In genomic region chr16:30942421-30942796, GRCh38 we compare ENCODE assay signal across 10 cellular contexts. TPM values are rescaled to one million over a fixed set of nuclear protein-coding genes. Genes with fewer than 3 reads are reported as not detected.
A peak's percentile ranks its signal among the peaks of the same experiment; 100 is the strongest.
DNase-seq lines count a peak whose midpoint lies in the region; ATAC-seq and TF ChIP-seq lines count a peak whose summit lies in the region.
"Had no signal": no experiment of that assay in that cellular context is flagged by ENCODE, and none has a peak within 500 bp of the region (broad histone marks: within the 10 kb centered on the region; RNA-seq: fewer than 3 reads in every experiment).

No MANE protein-coding gene starts in this region.

- no peaks in the 10 kb centered on the region for H3K9me3 ChIP-seq in HUES64 (ENCODE audit: insufficient read depth, low read depth, low read length)
- H3K9me3 ChIP-seq in adrenal gland (replicated peaks in 1 of 3) = no peaks in the 10 kb centered on the region
- no peaks in the 10 kb centered on the region for H3K9me3 ChIP-seq in right atrium auricular region
- H3K9me3 ChIP-seq: HAP-1, SJSA1 had no signal

- no peak for TF ChIP-seq CTCF in adrenal gland (IDR thresholded peaks at IDR 0.05)
- no peak for TF ChIP-seq CTCF in right atrium auricular region (IDR thresholded peaks at IDR 0.05)

- intact Hi-C loops in adrenal gland (cut with DNase I) = no loop called here

- H3K4ac ChIP-seq in mesendoderm (ENCODE audit: low read depth, low read length) = no peak overlapping the region

- no peak overlapping the region for H2BK15ac ChIP-seq in mesendoderm (replicated peaks; ENCODE audit: low read depth)

- H2AK5ac ChIP-seq in mesendoderm (ENCODE audit: low read length) = no peak overlapping the region

- WGBS in HUES64 = 71% methylated on average over 4 of the region's 4 CpGs
- 67 to 77% (median 71%) methylated on average over 1 to 4 of the region's 4 CpGs for WGBS in adrenal gland, 4 donors
- no CpG with 5 or more reads among the region's 4 CpGs for WGBS in mesendoderm (ENCODE audit: extremely low coverage, insufficient coverage, low lambda C conversion rate)

- H3K27me3 ChIP-seq in HUES64 (ENCODE audit: insufficient read depth, low read length) (no peaks in the 10 kb centered on the region), adrenal gland (no peaks in the 10 kb centered on the region), mesendoderm (ENCODE audit: insufficient read depth, low read length, poor library complexity) (no peaks in the 10 kb centered on the region), right atrium auricular region (no peaks in the 10 kb centered on the region)
- H3K27me3 ChIP-seq: SJSA1 had no signal

- H3K56ac ChIP-seq in mesendoderm (ENCODE audit: low read length) = peak overlapping the region; percentile 35

- H3K4me1 ChIP-seq in HUES64 (ENCODE audit: insufficient read depth, low read length) = peaks cover 7% of the 10 kb centered on the region; the same call in 1 of the 2 replicates
- H3K4me1 ChIP-seq in adrenal gland (replicated peaks in 1 of 2) = no peaks in the 10 kb centered on the region
- no peaks in the 10 kb centered on the region for H3K4me1 ChIP-seq in mesendoderm (ENCODE audit: control insufficient read depth, low read depth, low read length)
- peaks cover 0 to 9% of the 10 kb centered on the region in 2 donors for H3K4me1 ChIP-seq in right atrium auricular region
- H3K4me1 ChIP-seq: HAP-1, SJSA1 had no signal

- no peak overlapping the region for H4K8ac ChIP-seq in mesendoderm (ENCODE audit: low read depth, low read length)

- H3K27ac ChIP-seq in HUES64 (ENCODE audit: low read depth, low read length) (peak overlapping the region; percentile 68; the same call in 1 of the 2 replicates), adrenal gland (peak overlapping the region in 3 of 5 donors; percentile 13 to 69 (median 24)), mesendoderm (ENCODE audit: low read depth, low read length) (no peak overlapping the region), right atrium auricular region (no peak overlapping the region)
- H3K27ac ChIP-seq: SJSA1 had no signal

- no peak overlapping the region for H4K5ac ChIP-seq in mesendoderm (ENCODE audit: low read length)

- H3K4me2 ChIP-seq in mesendoderm (ENCODE audit: low read length) = no peak overlapping the region

- no peak overlapping the region for H3K23ac ChIP-seq in mesendoderm (ENCODE audit: low read length)

- DNase-seq in DMS53 (lab: John Stamatoyannopoulos, UW) (peak; percentile 82), adrenal gland (no peak), mesendoderm (no peak), NCI-H1436 (lab: John Stamatoyannopoulos, UW) (no peak), right atrium auricular region (ENCODE audit: low spot score) (no peak)

- H3K9ac ChIP-seq in HUES64 (ENCODE audit: low read depth, low read length) (no peak overlapping the region), mesendoderm (ENCODE audit: low read length) (no peak overlapping the region)

- peaks cover 2% of the 10 kb centered on the region for H3K79me1 ChIP-seq in mesendoderm (ENCODE audit: low read length)

- no peak for TF ChIP-seq POLR2A in adrenal gland (IDR thresholded peaks at IDR 0.05)

- H3K4me3 ChIP-seq in HUES64 (ENCODE audit: low read length) = no peak overlapping the region
- H3K4me3 ChIP-seq in adrenal gland = no peak overlapping the region
- no peak overlapping the region for H3K4me3 ChIP-seq in mesendoderm (ENCODE audit: low read length)
- H3K4me3 ChIP-seq in right atrium auricular region = no peak overlapping the region
- H3K4me3 ChIP-seq: HAP-1, SJSA1 had no signal

- H2BK5ac ChIP-seq in mesendoderm (ENCODE audit: low read length) = no peak overlapping the region

- ATAC-seq in HG03432 (IDR thresholded peaks at IDR 0.05; ENCODE audit: unreplicated experiment) (no peak), HG03378 (IDR thresholded peaks at IDR 0.05; ENCODE audit: unreplicated experiment) (no peak)

- H3K18ac ChIP-seq in mesendoderm (ENCODE audit: low read length) = no peak overlapping the region

- no peak overlapping the region for H2BK120ac ChIP-seq in mesendoderm (ENCODE audit: low read depth, low read length)

- peaks cover 52% of the 10 kb centered on the region for H3K36me3 ChIP-seq in HUES64 (ENCODE audit: insufficient read depth, low read length)
- peaks cover 0 to 20% of the 10 kb centered on the region in 2 donors for H3K36me3 ChIP-seq in adrenal gland (replicated peaks in 1 of 2)
- peaks cover 8% of the 10 kb centered on the region for H3K36me3 ChIP-seq in mesendoderm (ENCODE audit: control insufficient read depth, insufficient read depth, low read length)
- H3K36me3 ChIP-seq in right atrium auricular region = peaks cover 18% of the 10 kb centered on the region

- H3K79me2 ChIP-seq in mesendoderm (ENCODE audit: control insufficient read depth, insufficient read depth, low read length) = no peaks in the 10 kb centered on the region

RNA-seq across cellular contexts. Expression of gene ORAI3, which starts 6.5 kb away (rescaled TPM):
- polyA plus RNA-seq in HUES64 (2013, experiment 1 of 2) = 7.9 TPM
- polyA plus RNA-seq in HUES64 (2013, experiment 2 of 2) = 9.8 TPM
- 100 to 1,000 TPM in 1 of 8 donors, 10 to 100 TPM in 7; 25.6 to 101 (median 88.5) TPM for total RNA-seq in adrenal gland
- 10 to 100 TPM; 19.5 to 60.5 (median 45.8) TPM for polyA plus RNA-seq in adrenal gland
- 3.6 TPM for polyA plus RNA-seq in mesendoderm (2013, experiment 1 of 2)
- 3.5 TPM for polyA plus RNA-seq in mesendoderm (2013, experiment 2 of 2)
- total RNA-seq in right atrium auricular region = 10 to 100 TPM; 22.4 to 23.0 TPM

RNA-seq across cellular contexts. Expression of gene SETD1A, which starts 15.1 kb away (rescaled TPM):
- 22.1 TPM for polyA plus RNA-seq in HUES64 (2013, experiment 1 of 2)
- 21.0 TPM for polyA plus RNA-seq in HUES64 (2013, experiment 2 of 2)
- total RNA-seq in adrenal gland (10 to 100 TPM in 6 of 8 donors, 1 to 10 TPM in 2; 6.0 to 23.0 (median 12.8) TPM), right atrium auricular region (1 to 10 TPM; 3.8 to 8.6 TPM)
- 10 to 100 TPM in 2 of 3 donors, 1 to 10 TPM in 1; 8.7 to 40.1 (median 19.1) TPM for polyA plus RNA-seq in adrenal gland
- 27.7 TPM for polyA plus RNA-seq in mesendoderm (2013, experiment 1 of 2)
- polyA plus RNA-seq in mesendoderm (2013, experiment 2 of 2) = 25.3 TPM

RNA-seq across cellular contexts. Expression of gene FBXL19, which starts 19.0 kb away (rescaled TPM):
- 53.0 TPM for polyA plus RNA-seq in HUES64 (2013, experiment 1 of 2)
- 53.0 TPM for polyA plus RNA-seq in HUES64 (2013, experiment 2 of 2)
- total RNA-seq in adrenal gland (10 to 100 TPM in 7 of 8 donors, 1 to 10 TPM in 1; 6.6 to 17.6 (median 12.5) TPM), right atrium auricular region (1 to 10 TPM; 5.7 to 7.9 TPM)
- polyA plus RNA-seq in adrenal gland = 10 to 100 TPM in 2 of 3 donors, 1 to 10 TPM in 1; 1.6 to 74.1 (median 14.0) TPM
- polyA plus RNA-seq in mesendoderm (2013, experiment 1 of 2) = 46.9 TPM
- 47.5 TPM for polyA plus RNA-seq in mesendoderm (2013, experiment 2 of 2)

RNA-seq across cellular contexts. Expression of gene HSD3B7, which starts 42.6 kb away (rescaled TPM):
- 2.0 TPM for polyA plus RNA-seq in HUES64 (2013, experiment 1 of 2)
- polyA plus RNA-seq in HUES64 (2013, experiment 2 of 2) = 1.5 TPM
- total RNA-seq in adrenal gland (10 to 100 TPM; 26.1 to 78.8 (median 39.2) TPM), right atrium auricular region (1 to 10 TPM; 6.0 to 8.5 TPM)
- 10 to 100 TPM; 11.1 to 46.3 (median 24.3) TPM for polyA plus RNA-seq in adrenal gland
- 1.8 TPM for polyA plus RNA-seq in mesendoderm (2013, experiment 1 of 2)
- polyA plus RNA-seq in mesendoderm (2013, experiment 2 of 2) = 1.9 TPM

RNA-seq across cellular contexts. Expression of gene CTF1, which starts 46.0 kb away (rescaled TPM):
- 1.0 TPM for polyA plus RNA-seq in HUES64 (2013, experiment 1 of 2)
- 1.6 TPM for polyA plus RNA-seq in HUES64 (2013, experiment 2 of 2)
- total RNA-seq in adrenal gland (10 to 100 TPM in 4 of 8 donors, 1 to 10 TPM in 4; 3.4 to 13.9 (median 9.1) TPM), right atrium auricular region (1 to 10 TPM; 6.5 to 7.6 TPM)
- polyA plus RNA-seq in adrenal gland = 1 to 10 TPM; 4.0 to 7.0 (median 4.7) TPM
- polyA plus RNA-seq in mesendoderm (2013, experiment 1 of 2) = 1.7 TPM
- polyA plus RNA-seq in mesendoderm (2013, experiment 2 of 2) = 1.6 TPM

Comparison
In these comparisons a context has a peak if more than half of its experiments do, and no peak if none do; other contexts are left out.
1. H3K27ac ChIP-seq: peak in HUES64 (single experiment) and adrenal gland (3 of 5); none in mesendoderm (single experiment) and right atrium auricular region (0 of 2).